Comparison of ENCODE assay signal across 19 cellular contexts in genomic region chr2:60823694-60824305, GRCh38. TPM values are rescaled to one million over a fixed set of nuclear protein-coding genes. Genes with fewer than 3 reads are reported as not detected.
A peak's percentile ranks its signal among the peaks of the same experiment; 100 is the strongest.
DNase-seq lines count a peak whose midpoint lies in the region; ATAC-seq and TF ChIP-seq lines count a peak whose summit lies in the region.
"Had no signal": no experiment of that assay in that cellular context is flagged by ENCODE, and none has a peak within 500 bp of the region (broad histone marks: within the 10 kb centered on the region; RNA-seq: fewer than 3 reads in every experiment).

No MANE protein-coding gene starts in this region.

- H3K9ac ChIP-seq in parathyroid adenoma = no peak overlapping the region
- H3K9ac ChIP-seq: BLaER1 had no signal

- no peak for DNase-seq in activated naive CD8-positive, alpha-beta T cell treated with anti-CD3 and anti-CD28 coated beads, Interleukin-2, amount 50 U/mL, for 24 hours
- DNase-seq in activated naive CD8-positive, alpha-beta T cell treated with anti-CD3 and anti-CD28 coated beads for 36 hours = no peak
- DNase-seq in GM10266 (ENCODE audit: extremely low spot score) = no peak
- DNase-seq: Caco-2; CD4-positive, CD25-positive, alpha-beta regulatory T cell; CD8-positive, alpha-beta T cell; DMS153; DND-41; GDM1; H9 had no signal

- H3K27me3 ChIP-seq in parathyroid adenoma (ENCODE audit: control insufficient read depth, insufficient read depth, low read length) = no peaks in the 10 kb centered on the region
- H3K27me3 ChIP-seq: BLaER1 had no signal

- peaks cover 19% of the 10 kb centered on the region for H3K4me1 ChIP-seq in parathyroid adenoma
- H3K4me1 ChIP-seq: Caco-2 had no signal

- H3K36me3 ChIP-seq in parathyroid adenoma (ENCODE audit: control insufficient read depth, insufficient read depth, low read length) = no peaks in the 10 kb centered on the region
- H3K36me3 ChIP-seq: BLaER1 had no signal

- no peak for TF ChIP-seq CTCF in parathyroid adenoma (IDR thresholded peaks at IDR 0.05)
- no peak for TF ChIP-seq CTCF in GM10266 (IDR thresholded peaks at IDR 0.05; ENCODE audit: control insufficient read depth, insufficient read depth, low read depth, missing control alignments)

- no peaks in the 10 kb centered on the region for H3K9me3 Mint-ChIP-seq in activated naive CD8-positive, alpha-beta T cell treated with anti-CD3 and anti-CD28 coated beads, Interleukin-2, amount 50 U/mL, for 24 hours
- H3K9me3 Mint-ChIP-seq in activated naive CD8-positive, alpha-beta T cell treated with anti-CD3 and anti-CD28 coated beads for 36 hours = peaks cover 1% of the 10 kb centered on the region
- H3K9me3 Mint-ChIP-seq in stimulated activated memory B cell treated with anti-CD40 and anti-IgM and Interleukin-4, amounts not matched to agents 10 μg/mL and 1 μg/mL and 100 μg/mL, for 72 hours = no peaks in the 10 kb centered on the region
- H3K9me3 Mint-ChIP-seq: CD8-positive, alpha-beta T cell; GM23338; H9 had no signal

- no peaks in the 10 kb centered on the region for H3K79me2 ChIP-seq in parathyroid adenoma

- peak overlapping the region; percentile 36 for H3K27ac Mint-ChIP-seq in activated naive CD8-positive, alpha-beta T cell treated with anti-CD3 and anti-CD28 coated beads, Interleukin-2, amount 50 U/mL, for 24 hours
- H3K27ac Mint-ChIP-seq in activated naive CD8-positive, alpha-beta T cell treated with anti-CD3 and anti-CD28 coated beads for 36 hours = no peak overlapping the region
- H3K27ac Mint-ChIP-seq in stimulated activated memory B cell treated with anti-CD40 and anti-IgM and Interleukin-4, amounts not matched to agents 10 μg/mL and 1 μg/mL and 100 μg/mL, for 72 hours = peak overlapping the region; percentile 99
- H3K27ac Mint-ChIP-seq: B cell; CD8-positive, alpha-beta T cell; GM23338; H9 had no signal

- H3K4me2 ChIP-seq in parathyroid adenoma (ENCODE audit: low read length) = peak overlapping the region; percentile 57
- H3K4me2 ChIP-seq: BLaER1, GM23338 had no signal

- no peak overlapping the region for H3K4me3 Mint-ChIP-seq in activated naive CD8-positive, alpha-beta T cell treated with anti-CD3 and anti-CD28 coated beads, Interleukin-2, amount 50 U/mL, for 24 hours
- no peak overlapping the region for H3K4me3 Mint-ChIP-seq in activated naive CD8-positive, alpha-beta T cell treated with anti-CD3 and anti-CD28 coated beads for 36 hours
- no peak overlapping the region for H3K4me3 Mint-ChIP-seq in stimulated activated memory B cell treated with anti-CD40 and anti-IgM and Interleukin-4, amounts not matched to agents 10 μg/mL and 1 μg/mL and 100 μg/mL, for 72 hours
- H3K4me3 Mint-ChIP-seq: B cell; CD4-positive, CD25-positive, alpha-beta regulatory T cell; CD8-positive, alpha-beta T cell; GM23338; H9 had no signal

- peaks cover 6% of the 10 kb centered on the region for H3K36me3 Mint-ChIP-seq in activated naive CD8-positive, alpha-beta T cell treated with anti-CD3 and anti-CD28 coated beads, Interleukin-2, amount 50 U/mL, for 24 hours (ENCODE audit: low read depth)
- H3K36me3 Mint-ChIP-seq in activated naive CD8-positive, alpha-beta T cell treated with anti-CD3 and anti-CD28 coated beads for 36 hours = peaks cover 10% of the 10 kb centered on the region
- no peaks in the 10 kb centered on the region for H3K36me3 Mint-ChIP-seq in stimulated activated memory B cell treated with anti-CD40 and anti-IgM and Interleukin-4, amounts not matched to agents 10 μg/mL and 1 μg/mL and 100 μg/mL, for 72 hours
- H3K36me3 Mint-ChIP-seq: CD4-positive, CD25-positive, alpha-beta regulatory T cell; CD8-positive, alpha-beta T cell had no signal

- peak overlapping the region; percentile 72 for H2AFZ ChIP-seq in parathyroid adenoma
- H2AFZ ChIP-seq: GM23338 had no signal

- H3K4me3 ChIP-seq in parathyroid adenoma (ENCODE audit: low read depth, low read length) = peak overlapping the region; percentile 20
- H3K4me3 ChIP-seq: BLaER1, GM23338 had no signal

- peak overlapping the region; percentile 80 for H3K27ac ChIP-seq in parathyroid adenoma
- H3K27ac ChIP-seq: 22Rv1, BLaER1, C4-2B had no signal

- no peaks in the 10 kb centered on the region for H3K9me3 ChIP-seq in parathyroid adenoma (ENCODE audit: control insufficient read depth, low read length)
- H3K9me3 ChIP-seq: BLaER1, Caco-2 had no signal

- no peak for ATAC-seq in activated naive CD8-positive, alpha-beta T cell treated with anti-CD3 and anti-CD28 coated beads, Interleukin-2, amount 50 U/mL, for 24 hours
- no peak for ATAC-seq in stimulated activated memory B cell treated with anti-CD40 and anti-IgM and Interleukin-4, amounts not matched to agents 10 μg/mL and 1 μg/mL and 100 μg/mL, for 72 hours
- no peak for ATAC-seq in HG03025 (IDR thresholded peaks at IDR 0.05; ENCODE audit: low FRiP score, unreplicated experiment)
- ATAC-seq: CD8-positive, alpha-beta T cell; GM23338; HCT116 had no signal

- H3K4me1 Mint-ChIP-seq in activated naive CD8-positive, alpha-beta T cell treated with anti-CD3 and anti-CD28 coated beads, Interleukin-2, amount 50 U/mL, for 24 hours = peaks cover 59% of the 10 kb centered on the region
- peaks cover 47% of the 10 kb centered on the region for H3K4me1 Mint-ChIP-seq in activated naive CD8-positive, alpha-beta T cell treated with anti-CD3 and anti-CD28 coated beads for 36 hours
- peaks cover 65% of the 10 kb centered on the region for H3K4me1 Mint-ChIP-seq in stimulated activated memory B cell treated with anti-CD40 and anti-IgM and Interleukin-4, amounts not matched to agents 10 μg/mL and 1 μg/mL and 100 μg/mL, for 72 hours
- H3K4me1 Mint-ChIP-seq: GM23338 had no signal

- H3K27me3 Mint-ChIP-seq in activated naive CD8-positive, alpha-beta T cell treated with anti-CD3 and anti-CD28 coated beads, Interleukin-2, amount 50 U/mL, for 24 hours = peaks cover 3% of the 10 kb centered on the region
- no peaks in the 10 kb centered on the region for H3K27me3 Mint-ChIP-seq in activated naive CD8-positive, alpha-beta T cell treated with anti-CD3 and anti-CD28 coated beads for 36 hours
- no peaks in the 10 kb centered on the region for H3K27me3 Mint-ChIP-seq in stimulated activated memory B cell treated with anti-CD40 and anti-IgM and Interleukin-4, amounts not matched to agents 10 μg/mL and 1 μg/mL and 100 μg/mL, for 72 hours
- H3K27me3 Mint-ChIP-seq: B cell; CD4-positive, CD25-positive, alpha-beta regulatory T cell had no signal

RNA-seq across cellular contexts. Expression of gene REL, which starts 57.6 kb away (rescaled TPM):
- total RNA-seq in activated naive CD8-positive, alpha-beta T cell treated with anti-CD3 and anti-CD28 coated beads for 36 hours = 10 to 100 TPM; 61.5 to 62.4 TPM
